ENCODE assay signal across 1 cellular context in genomic region chr11:107705027-107705426, GRCh38.
TF ChIP-seq lines count a peak whose summit lies in the region.

No MANE protein-coding gene starts in this region.

TF ChIP-seq in SK-N-SH treated with all-trans-retinoic acid at 6 μM for 48 hours, 23 proteins besides CTCF, POLR2A, EP300 and RAD21 (continued from another document):
- TF ChIP-seq, protein P1, sequence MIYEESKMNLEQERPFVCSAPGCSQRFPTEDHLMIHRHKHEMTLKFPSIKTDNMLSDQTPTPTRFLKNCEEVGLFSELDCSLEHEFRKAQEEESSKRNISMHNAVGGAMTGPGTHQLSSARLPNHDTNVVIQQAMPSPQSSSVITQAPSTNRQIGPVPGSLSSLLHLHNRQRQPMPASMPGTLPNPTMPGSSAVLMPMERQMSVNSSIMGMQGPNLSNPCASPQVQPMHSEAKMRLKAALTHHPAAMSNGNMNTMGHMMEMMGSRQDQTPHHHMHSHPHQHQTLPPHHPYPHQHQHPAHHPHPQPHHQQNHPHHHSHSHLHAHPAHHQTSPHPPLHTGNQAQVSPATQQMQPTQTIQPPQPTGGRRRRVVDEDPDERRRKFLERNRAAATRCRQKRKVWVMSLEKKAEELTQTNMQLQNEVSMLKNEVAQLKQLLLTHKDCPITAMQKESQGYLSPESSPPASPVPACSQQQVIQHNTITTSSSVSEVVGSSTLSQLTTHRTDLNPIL (CRISPR knock-in tag; IDR thresholded peaks at IDR 0.05; ENCODE audit: low read depth), result no peak
- TF ChIP-seq, protein P2, sequence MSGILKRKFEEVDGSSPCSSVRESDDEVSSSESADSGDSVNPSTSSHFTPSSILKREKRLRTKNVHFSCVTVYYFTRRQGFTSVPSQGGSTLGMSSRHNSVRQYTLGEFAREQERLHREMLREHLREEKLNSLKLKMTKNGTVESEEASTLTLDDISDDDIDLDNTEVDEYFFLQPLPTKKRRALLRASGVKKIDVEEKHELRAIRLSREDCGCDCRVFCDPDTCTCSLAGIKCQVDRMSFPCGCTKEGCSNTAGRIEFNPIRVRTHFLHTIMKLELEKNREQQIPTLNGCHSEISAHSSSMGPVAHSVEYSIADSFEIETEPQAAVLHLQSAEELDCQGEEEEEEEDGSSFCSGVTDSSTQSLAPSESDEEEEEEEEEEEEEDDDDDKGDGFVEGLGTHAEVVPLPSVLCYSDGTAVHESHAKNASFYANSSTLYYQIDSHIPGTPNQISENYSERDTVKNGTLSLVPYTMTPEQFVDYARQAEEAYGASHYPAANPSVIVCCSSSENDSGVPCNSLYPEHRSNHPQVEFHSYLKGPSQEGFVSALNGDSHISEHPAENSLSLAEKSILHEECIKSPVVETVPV (CRISPR knock-in tag; IDR thresholded peaks at IDR 0.05), result no peak
- TF ChIP-seq SNAI2 (CRISPR knock-in tag; IDR thresholded peaks at IDR 0.05) (no peak), OSR1 (CRISPR knock-in tag; IDR thresholded peaks at IDR 0.05) (no peak), TCF4 (CRISPR knock-in tag; IDR thresholded peaks at IDR 0.05; ENCODE audit: borderline replicate concordance) (no peak), ZC3H10 (CRISPR knock-in tag; IDR thresholded peaks at IDR 0.05) (no peak), ESRRG (CRISPR knock-in tag; IDR thresholded peaks at IDR 0.05) (no peak)
